Comparison of ENCODE assay signal across 9 cellular contexts in the genomic region with DNA sequence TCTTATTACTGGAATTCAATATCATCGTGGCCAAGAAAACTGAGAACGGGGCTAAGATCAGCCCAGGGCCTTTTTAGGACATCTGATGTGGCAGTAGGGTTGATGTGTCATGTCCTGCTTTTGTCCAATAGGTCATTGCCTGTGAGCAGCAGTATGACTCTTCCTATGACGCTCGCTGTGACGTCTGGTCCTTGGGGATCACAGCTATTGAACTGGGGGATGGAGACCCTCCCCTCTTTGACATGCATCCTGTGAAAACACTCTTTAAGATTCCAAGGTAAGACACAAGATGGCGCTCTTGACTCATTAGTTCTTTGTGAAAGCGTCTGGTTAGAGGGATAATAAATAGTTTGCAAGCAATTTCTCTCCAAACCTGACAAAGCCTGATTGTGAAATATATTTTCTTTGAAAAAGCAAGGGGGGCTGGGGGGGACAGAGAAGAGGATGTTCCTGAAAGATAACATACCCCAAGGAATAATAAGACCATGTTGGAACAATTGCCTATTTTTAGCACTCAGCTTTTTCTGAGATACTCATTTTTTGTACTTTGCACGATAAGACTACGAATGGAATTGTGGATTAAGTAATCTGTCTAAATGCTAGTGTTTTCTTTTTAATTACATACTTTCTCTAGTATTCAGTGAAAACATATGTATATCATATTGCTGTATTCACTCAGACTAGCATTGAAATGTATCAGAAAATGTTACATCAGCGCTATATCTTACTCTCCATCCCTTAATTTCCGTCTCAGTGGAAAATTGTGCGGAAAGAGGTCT. TPM values are rescaled to one million over a fixed set of nuclear protein-coding genes. Genes with fewer than 3 reads are reported as not detected.
A peak's percentile ranks its signal among the peaks of the same experiment; 100 is the strongest.
DNase-seq lines count a peak whose midpoint lies in the region; ATAC-seq, FAIRE-seq and TF ChIP-seq lines count a peak whose summit lies in the region.
"Had no signal": no experiment of that assay in that cellular context is flagged by ENCODE, and none has a peak within 500 bp of the region (broad histone marks: within the 10 kb centered on the region; RNA-seq: fewer than 3 reads in every experiment).

No MANE protein-coding gene starts in this region.

- peak; percentile 50 for TF ChIP-seq CTCF in bronchial epithelial cell (IDR thresholded peaks at IDR 0.05; ENCODE audit: insufficient read depth, low read length, severe bottlenecking)

- DNase-seq in NCI-H187 (lab: John Stamatoyannopoulos, UW) (peak; percentile 9 to 21), NCI-H187 treated with DMSO at 0.1 percent for 48 hours (lab: John Stamatoyannopoulos, UW) (no peak), HTR-8/SVneo (ENCODE audit: insufficient read length, low spot score) (peak; percentile 32), NCI-H82 (lab: John Stamatoyannopoulos, UW) (peak; percentile 87), bronchial epithelial cell (ENCODE audit: low read depth) (peak; percentile 45), lung microvascular endothelial cell (ENCODE audit: low read depth in 2 of 2) (peak; percentile 53 to 54), activated gamma-delta T cell (lab: John Stamatoyannopoulos, UW) (no peak)

- H3K4me3 ChIP-seq in bronchial epithelial cell (ENCODE audit: low read depth, low read length), result no peak overlapping the region
- H3K4me3 ChIP-seq: BLaER1 had no signal

- H3K27me3 ChIP-seq in bronchial epithelial cell (ENCODE audit: control insufficient read depth, insufficient read depth, low read length), result no peaks in the 10 kb centered on the region
- H3K27me3 ChIP-seq: BLaER1 had no signal

- FAIRE-seq in HTR-8/SVneo (lab: Jason Lieb, UNC) (no peak), bronchial epithelial cell (lab: Jason Lieb, UNC) (no peak)

- ATAC-seq in HG02610 (IDR thresholded peaks at IDR 0.05; ENCODE audit: unreplicated experiment), result no peak

- H3K36me3 ChIP-seq in bronchial epithelial cell (ENCODE audit: control insufficient read depth, insufficient read depth, low read length), result no peaks in the 10 kb centered on the region
- H3K36me3 ChIP-seq: BLaER1 had no signal

RNA-seq across cellular contexts. Expression of gene MYO3B, which starts 58.1 kb away (rescaled TPM):
- total RNA-seq in bronchial epithelial cell (under 0.01 and 0.77 TPM in 2 replicates), lung microvascular endothelial cell (not detected in 2 replicates)

Comparison
In these comparisons a context has a peak if more than half of its experiments do, and no peak if none do; other contexts are left out.
1. DNase-seq: peak in NCI-H187 (2 of 2), HTR-8/SVneo (single experiment), NCI-H82 (single experiment), bronchial epithelial cell (single experiment) and lung microvascular endothelial cell (2 of 2); none in NCI-H187 treated with DMSO at 0.1 percent for 48 hours (single experiment) and activated gamma-delta T cell (single experiment).